1 cellular context compared by ENCODE assay signal in the genomic region with DNA sequence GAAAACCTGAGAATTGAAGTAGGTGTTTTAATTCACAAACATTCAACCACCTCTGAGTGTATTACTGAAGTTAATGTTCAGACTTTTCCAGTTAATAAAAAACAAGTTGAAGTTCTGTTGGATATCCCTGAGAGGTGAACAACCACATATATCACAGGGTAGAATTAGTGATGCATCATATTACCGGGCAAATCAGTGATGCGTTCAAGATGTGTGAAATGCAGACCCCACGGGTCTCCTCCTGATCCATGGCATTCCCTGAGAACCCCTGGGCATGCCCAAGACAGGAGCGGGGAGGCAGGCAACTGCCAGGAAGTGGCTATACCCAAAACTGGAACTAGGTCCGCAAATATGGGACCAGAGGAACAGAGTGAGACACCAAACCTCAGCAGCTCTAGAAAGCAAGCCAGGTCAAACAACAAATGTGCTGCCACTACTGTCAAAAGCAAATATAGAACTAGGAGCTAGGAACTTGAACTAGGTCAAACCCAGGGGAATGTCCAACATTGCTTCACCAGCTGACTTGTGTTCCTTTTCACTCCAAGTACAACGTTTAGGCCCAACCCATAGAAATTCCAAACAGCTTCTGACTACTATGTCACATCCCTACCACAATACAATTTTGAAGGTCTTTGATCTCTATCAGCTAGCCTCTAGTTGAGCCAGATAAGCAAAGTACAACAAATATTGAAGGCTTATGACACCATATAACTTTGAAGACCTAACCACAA.
TF ChIP-seq lines count a peak whose summit lies in the region.

No MANE protein-coding gene starts in this region.

TF ChIP-seq in HepG2, 621 proteins besides CTCF, POLR2A, EP300 and RAD21 (continued from another document and continues in another):
- TF ChIP-seq ZNF784 (CRISPR knock-in tag; IDR thresholded peaks at IDR 0.05; ENCODE audit: borderline replicate concordance): no peak
- TF ChIP-seq ZBTB8A (CRISPR knock-in tag; IDR thresholded peaks at IDR 0.05; ENCODE audit: borderline replicate concordance, low read depth): no peak
- TF ChIP-seq HIC2 (CRISPR knock-in tag; IDR thresholded peaks at IDR 0.05; ENCODE audit: low read depth): no peak
- TF ChIP-seq REST (IDR thresholded peaks at IDR 0.05; ENCODE audit: borderline replicate concordance in 1 of 2, low read depth in 1 of 2, low read length in 2 of 2): peak in 1 of 2 experiments; percentile 73; a peak in 2 of 4 replicates
- no peak for TF ChIP-seq ETV6 (CRISPR knock-in tag; conservative IDR thresholded peaks at IDR 0.05)
- TF ChIP-seq ZNF333 (CRISPR knock-in tag; IDR thresholded peaks at IDR 0.05; ENCODE audit: borderline replicate concordance): no peak
- no peak for TF ChIP-seq PCBP1 (IDR thresholded peaks at IDR 0.05; ENCODE audit: borderline replicate concordance, low read depth, low read length)
- TF ChIP-seq ZNF343 (CRISPR knock-in tag; IDR thresholded peaks at IDR 0.05): no peak
- peak; percentile 80 for TF ChIP-seq HNF4A (CRISPR knock-in tag; IDR thresholded peaks at IDR 0.05)
- TF ChIP-seq TCF7L2 (IDR thresholded peaks at IDR 0.05; ENCODE audit: low read depth, low read length): peak; percentile 91
- TF ChIP-seq LCORL (IDR thresholded peaks at IDR 0.05): no peak
- TF ChIP-seq LCORL (CRISPR knock-in tag; IDR thresholded peaks at IDR 0.05): peak; percentile 87
- TF ChIP-seq PLRG1 (conservative IDR thresholded peaks at IDR 0.05): no peak
- TF ChIP-seq THAP7 (CRISPR knock-in tag; IDR thresholded peaks at IDR 0.05): no peak
- TF ChIP-seq HMG20B (CRISPR knock-in tag; conservative IDR thresholded peaks at IDR 0.05): peak; percentile 93
- no peak for TF ChIP-seq SOX6 (IDR thresholded peaks at IDR 0.05)
- TF ChIP-seq SOX6 (CRISPR knock-in tag; IDR thresholded peaks at IDR 0.05): peak; percentile 97
- TF ChIP-seq ESRRA (CRISPR knock-in tag; IDR thresholded peaks at IDR 0.05; ENCODE audit: low read depth): peak; percentile 49; the same call in 1 of the 2 replicates
- peak; percentile 64; the same call in 1 of the 2 replicates for TF ChIP-seq ZNF12 (CRISPR knock-in tag; IDR thresholded peaks at IDR 0.05)
- peak; percentile 84 for TF ChIP-seq SOX5 (CRISPR knock-in tag; IDR thresholded peaks at IDR 0.05; ENCODE audit: borderline replicate concordance)
- TF ChIP-seq ZNF317 (CRISPR knock-in tag; IDR thresholded peaks at IDR 0.05): 0 out of 2 replicates have a peak, but pooled peaks have one; percentile 48
- no peak for TF ChIP-seq USF2 (IDR thresholded peaks at IDR 0.05; ENCODE audit: low read depth, low read length)
- peak; percentile 37; the same call in 1 of the 2 replicates for TF ChIP-seq USF2 (CRISPR knock-in tag; IDR thresholded peaks at IDR 0.05; ENCODE audit: borderline replicate concordance)
- no peak for TF ChIP-seq KMT2B (CRISPR knock-in tag; IDR thresholded peaks at IDR 0.05)
- peak; percentile 99 for TF ChIP-seq BCL6 (CRISPR knock-in tag; IDR thresholded peaks at IDR 0.05)
- TF ChIP-seq NCOA1 (CRISPR knock-in tag; IDR thresholded peaks at IDR 0.05): 0 out of 2 replicates have a peak, but pooled peaks have one; percentile 36
- TF ChIP-seq, protein P1, sequence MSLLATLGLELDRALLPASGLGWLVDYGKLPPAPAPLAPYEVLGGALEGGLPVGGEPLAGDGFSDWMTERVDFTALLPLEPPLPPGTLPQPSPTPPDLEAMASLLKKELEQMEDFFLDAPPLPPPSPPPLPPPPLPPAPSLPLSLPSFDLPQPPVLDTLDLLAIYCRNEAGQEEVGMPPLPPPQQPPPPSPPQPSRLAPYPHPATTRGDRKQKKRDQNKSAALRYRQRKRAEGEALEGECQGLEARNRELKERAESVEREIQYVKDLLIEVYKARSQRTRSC (CRISPR knock-in tag; IDR thresholded peaks at IDR 0.05; ENCODE audit: low read depth): no peak
- peak; percentile 90 for TF ChIP-seq FOXO1 (CRISPR knock-in tag; IDR thresholded peaks at IDR 0.05)
- TF ChIP-seq ISL2 (CRISPR knock-in tag; IDR thresholded peaks at IDR 0.05): peak; percentile 78
- TF ChIP-seq ZNF792 (CRISPR knock-in tag; IDR thresholded peaks at IDR 0.05): peak; percentile 54; the same call in 1 of the 2 replicates
- peak; percentile 43; the same call in 1 of the 2 replicates for TF ChIP-seq IRF2 (CRISPR knock-in tag; IDR thresholded peaks at IDR 0.05)
- no peak for TF ChIP-seq THYN1 (CRISPR knock-in tag; IDR thresholded peaks at IDR 0.05; ENCODE audit: borderline replicate concordance, low read depth)
- peak; percentile 66; the same call in 1 of the 2 replicates for TF ChIP-seq ZNF430 (CRISPR knock-in tag; IDR thresholded peaks at IDR 0.05)
- TF ChIP-seq, protein P2, sequence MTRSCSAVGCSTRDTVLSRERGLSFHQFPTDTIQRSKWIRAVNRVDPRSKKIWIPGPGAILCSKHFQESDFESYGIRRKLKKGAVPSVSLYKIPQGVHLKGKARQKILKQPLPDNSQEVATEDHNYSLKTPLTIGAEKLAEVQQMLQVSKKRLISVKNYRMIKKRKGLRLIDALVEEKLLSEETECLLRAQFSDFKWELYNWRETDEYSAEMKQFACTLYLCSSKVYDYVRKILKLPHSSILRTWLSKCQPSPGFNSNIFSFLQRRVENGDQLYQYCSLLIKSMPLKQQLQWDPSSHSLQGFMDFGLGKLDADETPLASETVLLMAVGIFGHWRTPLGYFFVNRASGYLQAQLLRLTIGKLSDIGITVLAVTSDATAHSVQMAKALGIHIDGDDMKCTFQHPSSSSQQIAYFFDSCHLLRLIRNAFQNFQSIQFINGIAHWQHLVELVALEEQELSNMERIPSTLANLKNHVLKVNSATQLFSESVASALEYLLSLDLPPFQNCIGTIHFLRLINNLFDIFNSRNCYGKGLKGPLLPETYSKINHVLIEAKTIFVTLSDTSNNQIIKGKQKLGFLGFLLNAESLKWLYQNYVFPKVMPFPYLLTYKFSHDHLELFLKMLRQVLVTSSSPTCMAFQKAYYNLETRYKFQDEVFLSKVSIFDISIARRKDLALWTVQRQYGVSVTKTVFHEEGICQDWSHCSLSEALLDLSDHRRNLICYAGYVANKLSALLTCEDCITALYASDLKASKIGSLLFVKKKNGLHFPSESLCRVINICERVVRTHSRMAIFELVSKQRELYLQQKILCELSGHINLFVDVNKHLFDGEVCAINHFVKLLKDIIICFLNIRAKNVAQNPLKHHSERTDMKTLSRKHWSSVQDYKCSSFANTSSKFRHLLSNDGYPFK (CRISPR knock-in tag; IDR thresholded peaks at IDR 0.05; ENCODE audit: borderline replicate concordance): no peak
- TF ChIP-seq ZNF367 (CRISPR knock-in tag; IDR thresholded peaks at IDR 0.05; ENCODE audit: borderline replicate concordance): no peak
- TF ChIP-seq THRA (CRISPR knock-in tag; IDR thresholded peaks at IDR 0.05; ENCODE audit: borderline replicate concordance): peak; percentile 81; the same call in 1 of the 2 replicates
- no peak for TF ChIP-seq ZNF513 (CRISPR knock-in tag; conservative IDR thresholded peaks at IDR 0.05)
- TF ChIP-seq MIER2 (CRISPR knock-in tag; IDR thresholded peaks at IDR 0.05): no peak
- no peak for TF ChIP-seq NFE2 (CRISPR knock-in tag; IDR thresholded peaks at IDR 0.05)
- no peak for TF ChIP-seq ADNP (CRISPR knock-in tag; IDR thresholded peaks at IDR 0.05)
- TF ChIP-seq MZF1 (CRISPR knock-in tag; IDR thresholded peaks at IDR 0.05; ENCODE audit: borderline replicate concordance): no peak
- TF ChIP-seq NFATC3 (CRISPR knock-in tag; IDR thresholded peaks at IDR 0.05): no peak
- TF ChIP-seq SP2 (CRISPR knock-in tag; IDR thresholded peaks at IDR 0.05): no peak
- TF ChIP-seq EHMT2 (IDR thresholded peaks at IDR 0.05; ENCODE audit: borderline replicate concordance, low read depth, low read length): peak; percentile 43; the same call in 1 of the 2 replicates
